ENCODE assay signal across 26 cellular contexts in the genomic region with DNA sequence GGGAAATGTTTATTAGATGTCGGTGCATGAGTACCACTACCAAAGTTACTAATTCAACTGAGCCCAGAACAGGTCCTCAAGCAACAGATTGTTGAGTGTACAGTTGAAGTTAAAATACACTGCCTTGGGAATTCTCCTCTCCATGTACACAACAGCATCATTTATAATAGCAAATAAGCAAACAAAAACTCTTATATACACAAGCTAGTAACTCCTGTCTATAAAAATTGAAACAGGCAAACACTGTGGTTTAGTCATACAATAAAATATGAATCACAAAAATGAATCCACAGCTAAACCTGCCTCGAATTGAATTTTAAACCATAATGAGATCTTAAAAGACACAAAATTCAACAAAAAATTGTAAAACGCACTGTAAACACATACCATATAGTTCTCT.
A peak's percentile ranks its signal among the peaks of the same experiment; 100 is the strongest.
DNase-seq lines count a peak whose midpoint lies in the region; ATAC-seq, FAIRE-seq and TF ChIP-seq lines count a peak whose summit lies in the region.
"Had no signal": no experiment of that assay in that cellular context is flagged by ENCODE, and none has a peak within 500 bp of the region (broad histone marks: within the 10 kb centered on the region; RNA-seq: fewer than 3 reads in every experiment).

No MANE protein-coding gene starts in this region.

- POLR2A ChIA-PET in A549 (lab: Yijun Ruan, JAX) (no interaction called here), Panc1 (lab: Charles Lee) (no interaction called here)

- H3K27ac ChIP-seq in 22Rv1 (peak overlapping the region; percentile 65), A549 (no peak overlapping the region), Panc1 (ENCODE audit: low read length) (no peak overlapping the region), upper lobe of right lung (no peak overlapping the region)
- H3K27ac ChIP-seq: BLaER1 had no signal

- TF ChIP-seq CTCF in 22Rv1 (IDR thresholded peaks at IDR 0.05) (no peak), A549 (IDR thresholded peaks at IDR 0.05) (no peak), LNCaP clone FGC (IDR thresholded peaks at IDR 0.05; ENCODE audit: control insufficient read depth, extremely low read depth, insufficient read depth) (no peak), Panc1 (IDR thresholded peaks at IDR 0.05) (no peak), upper lobe of right lung (IDR thresholded peaks at IDR 0.05) (no peak)

- no peak for TF ChIP-seq RAD21 in A549 (conservative IDR thresholded peaks at IDR 0.05 in 1 of 2, IDR thresholded peaks at IDR 0.05 in 1 of 2)

- no peak overlapping the region for H3K4me3 ChIP-seq in A549
- no peak overlapping the region for H3K4me3 ChIP-seq in LNCaP clone FGC (ENCODE audit: low read depth, low read length)
- H3K4me3 ChIP-seq in Panc1 (ENCODE audit: low read depth in 2 of 2, low read length in 2 of 2), result no peak overlapping the region
- no peak overlapping the region for H3K4me3 ChIP-seq in upper lobe of right lung
- H3K4me3 ChIP-seq: BLaER1 had no signal

- no peak for TF ChIP-seq EP300 in A549 (IDR thresholded peaks at IDR 0.05)

- CTCF ChIA-PET in A549 (lab: Yijun Ruan, JAX) (no interaction called here), Panc1 (lab: Charles Lee) (no interaction called here)

- DNase-seq in A549 (ENCODE audit: low read depth in 1 of 2, low spot score in 1 of 2) (peak in 1 of 2 experiments; percentile 34), LNCaP clone FGC (ENCODE audit: low read depth) (peak; percentile 77), Panc1 (ENCODE audit: low read depth, low spot score) (no peak), upper lobe of right lung (no peak), NCI-H2081 treated with DMSO at 0.1 percent for 48 hours (lab: John Stamatoyannopoulos, UW) (no peak)
- DNase-seq: ACHN; BE2C; C1 segment of cervical spinal cord; CD4-positive, alpha-beta memory T cell; CD4-positive, CD25-positive, alpha-beta regulatory T cell; CD8-positive, alpha-beta memory T cell; COR-L47; DMS 273 treated with DMSO at 0.1 percent for 48 hours; DMS153; DMS53; DMS79; DND-41; EL; GF-D8 had no signal

- ATAC-seq in A549, result peak in 1 of 2 experiments; percentile 55; a peak in 2 of 6 replicates
- peak; percentile 84 for ATAC-seq in Panc1
- ATAC-seq in upper lobe of right lung, result no peak
- no peak for ATAC-seq in HG03196 (IDR thresholded peaks at IDR 0.05; ENCODE audit: unreplicated experiment)
- ATAC-seq in GM21825 (IDR thresholded peaks at IDR 0.05; ENCODE audit: unreplicated experiment), result no peak

- in situ Hi-C loops in Panc1 (cut with HindIII; ENCODE audit: low pct_unique_long_range_greater_than_20kb, low sequenced_read_pairs), result no loop called here

- intact Hi-C loops in Panc1 (cut with micrococcal nuclease; ENCODE audit: unreplicated experiment), result no loop called here
- intact Hi-C loops in upper lobe of right lung (cut with DNase I), result no loop called here

- BruUV-seq in Panc1 (replicated peaks; lab: Mats Ljungman, UMichigan), result no TSS peak

- H3K4me1 ChIP-seq in A549 (peaks cover 8% of the 10 kb centered on the region; the same call in 1 of the 3 replicates), Panc1 (ENCODE audit: control insufficient read depth, insufficient read depth, low read length) (no peaks in the 10 kb centered on the region; the same call in 1 of the 2 replicates), upper lobe of right lung (no peaks in the 10 kb centered on the region)
- H3K4me1 ChIP-seq: BE2C had no signal

- H3K4me2 ChIP-seq in A549, result 0 out of 3 replicates have a peak overlapping the region, but pooled peaks have one; percentile 12
- H3K4me2 ChIP-seq: BLaER1 had no signal

- no peak for FAIRE-seq in A549 (lab: Jason Lieb, UNC)
- FAIRE-seq: G401.6, GM12891, GM19239 had no signal

- no peak for TF ChIP-seq POLR2A in A549 (IDR thresholded peaks at IDR 0.05; ENCODE audit: low read length)

- WGBS in A549 (ENCODE audit: missing lambda C conversion rate), result 46% methylated on average over 3 of the region's 3 CpGs

- H3K36me3 ChIP-seq in Panc1 (ENCODE audit: control insufficient read depth, insufficient read depth, low read length) (no peaks in the 10 kb centered on the region), upper lobe of right lung (no peaks in the 10 kb centered on the region)
- H3K36me3 ChIP-seq: BE2C, BLaER1 had no signal

- H3K27me3 ChIP-seq in Panc1 (ENCODE audit: control insufficient read depth, insufficient read depth, low read length) (no peaks in the 10 kb centered on the region), upper lobe of right lung (no peaks in the 10 kb centered on the region)
- H3K27me3 ChIP-seq: BE2C, BLaER1 had no signal

- H3K9me3 ChIP-seq in A549, result no peaks in the 10 kb centered on the region
- no peaks in the 10 kb centered on the region for H3K9me3 ChIP-seq in Panc1 (ENCODE audit: control insufficient read depth, insufficient read depth, low read depth, low read length)
- H3K9me3 ChIP-seq in upper lobe of right lung, result no peaks in the 10 kb centered on the region
- H3K9me3 ChIP-seq: BE2C, BLaER1 had no signal

TF ChIP-seq in A549, 52 proteins besides CTCF, POLR2A, EP300 and RAD21:
- TF ChIP-seq FOSL2 (IDR thresholded peaks at IDR 0.05) (no peak), FOSL2 (CRISPR knock-in tag; IDR thresholded peaks at IDR 0.05) (peak; percentile 51), EHMT2 (IDR thresholded peaks at IDR 0.05; ENCODE audit: low read depth) (no peak)
TF ChIP-seq in A549: peak in this region for 1.
